Comparison of ENCODE assay signal across 16 cellular contexts in the genomic region with DNA sequence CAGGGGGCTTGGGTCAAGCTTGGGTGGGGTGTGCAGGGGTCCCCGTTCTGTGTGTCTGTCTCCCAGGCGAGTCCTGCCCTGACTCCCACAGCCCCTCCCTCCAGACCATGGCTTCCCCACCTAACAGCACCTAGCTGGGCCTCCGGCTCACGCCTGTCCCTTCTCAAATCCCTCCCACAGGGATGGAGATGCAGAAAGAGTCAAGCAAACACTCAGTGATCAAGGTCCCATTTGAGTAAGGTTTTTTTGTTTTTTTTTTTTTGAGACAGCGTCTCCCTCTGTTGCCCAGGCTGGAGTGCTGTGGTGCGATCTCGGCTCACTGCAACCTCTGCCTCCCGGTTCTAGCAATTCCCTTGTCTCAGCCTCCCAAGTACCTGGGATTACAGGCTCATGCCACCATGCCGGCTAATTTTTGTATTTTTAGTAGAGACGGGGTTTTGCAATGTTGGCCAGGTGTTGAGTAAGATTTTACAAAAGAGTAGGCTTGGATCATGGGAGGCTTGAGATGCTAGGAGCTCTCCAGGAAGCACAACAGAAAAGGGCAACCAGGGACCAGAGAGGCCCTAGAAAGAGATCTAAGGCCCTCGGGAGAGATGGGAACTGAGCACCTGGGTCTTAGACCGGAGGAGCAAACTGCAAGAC. TPM values are rescaled to one million over a fixed set of nuclear protein-coding genes. Genes with fewer than 3 reads are reported as not detected.
DNase-seq lines count a peak whose midpoint lies in the region; ATAC-seq and TF ChIP-seq lines count a peak whose summit lies in the region.
"Had no signal": no experiment of that assay in that cellular context is flagged by ENCODE, and none has a peak within 500 bp of the region (broad histone marks: within the 10 kb centered on the region; RNA-seq: fewer than 3 reads in every experiment).

No MANE protein-coding gene starts in this region.

- POLR2A ChIA-PET in activated CD8-positive, alpha-beta T cell treated with anti-CD3 and anti-CD28 coated beads, Interleukin-2, amount 10 ng/mL, durations not matched to agents 7 days and 5 days (lab: Charles Lee): interaction anchor here (0.5 kb wide), 1 partner anchor 116 kb away, joined by 3 read pairs; no protein-coding TSS in a partner anchor

- intact Hi-C loops in activated CD4-positive, alpha-beta T cell treated with anti-CD3 and anti-CD28 coated beads, Interleukin-2, amount 10 ng/mL, durations not matched to agents 24 days and 14 days (cut with micrococcal nuclease): no loop called here
- intact Hi-C loops in natural killer cell (cut with micrococcal nuclease): loop anchor here (5.0 kb wide), 1 partner anchor 36 kb away; no protein-coding TSS in a partner anchor

- H3K4me1 Mint-ChIP-seq in activated CD4-positive, alpha-beta T cell treated with anti-CD3 and anti-CD28 coated beads, Interleukin-2, amount 10 ng/mL, durations not matched to agents 24 days and 14 days: peaks cover 36% of the 10 kb centered on the region
- H3K4me1 Mint-ChIP-seq in activated CD8-positive, alpha-beta T cell treated with anti-CD3 and anti-CD28 coated beads, Interleukin-2, amount 10 ng/mL, durations not matched to agents 7 days and 5 days (ENCODE audit: low read depth): peaks cover 43% of the 10 kb centered on the region
- H3K4me1 Mint-ChIP-seq in natural killer cell: peaks cover 12 to 47% of the 10 kb centered on the region in 2 donors
- H3K4me1 Mint-ChIP-seq in endothelial cell (ENCODE audit: unreplicated experiment): peaks cover 11% of the 10 kb centered on the region

- H3K27ac Mint-ChIP-seq in activated CD4-positive, alpha-beta T cell treated with anti-CD3 and anti-CD28 coated beads, Interleukin-2, amount 10 ng/mL, durations not matched to agents 24 days and 14 days: peak overlapping the region; percentile 10
- peak overlapping the region; percentile 39 for H3K27ac Mint-ChIP-seq in activated CD8-positive, alpha-beta T cell treated with anti-CD3 and anti-CD28 coated beads, Interleukin-2, amount 10 ng/mL, durations not matched to agents 7 days and 5 days
- H3K27ac Mint-ChIP-seq in natural killer cell: peak overlapping the region; percentile 76 to 79
- no peak overlapping the region for H3K27ac Mint-ChIP-seq in endothelial cell (ENCODE audit: unreplicated experiment)
- H3K27ac Mint-ChIP-seq: mesothelial cell of epicardium had no signal

- H3K4me3 Mint-ChIP-seq in activated CD4-positive, alpha-beta T cell treated with anti-CD3 and anti-CD28 coated beads, Interleukin-2, amount 10 ng/mL, durations not matched to agents 24 days and 14 days: no peak overlapping the region
- no peak overlapping the region for H3K4me3 Mint-ChIP-seq in activated CD8-positive, alpha-beta T cell treated with anti-CD3 and anti-CD28 coated beads, Interleukin-2, amount 10 ng/mL, durations not matched to agents 7 days and 5 days
- no peak overlapping the region for H3K4me3 Mint-ChIP-seq in natural killer cell
- no peak overlapping the region for H3K4me3 Mint-ChIP-seq in endothelial cell (ENCODE audit: unreplicated experiment)
- H3K4me3 Mint-ChIP-seq: mesothelial cell of epicardium, T-helper 17 cell had no signal

- CTCF ChIA-PET in activated CD8-positive, alpha-beta T cell treated with anti-CD3 and anti-CD28 coated beads, Interleukin-2, amount 10 ng/mL, durations not matched to agents 7 days and 5 days (lab: Charles Lee): no interaction called here

- no peak for TF ChIP-seq CTCF in natural killer cell (IDR thresholded peaks at IDR 0.05)
- no peak for TF ChIP-seq CTCF in endothelial cell (IDR thresholded peaks at IDR 0.05; ENCODE audit: unreplicated experiment)

- H3K9me3 Mint-ChIP-seq in activated CD4-positive, alpha-beta T cell treated with anti-CD3 and anti-CD28 coated beads, Interleukin-2, amount 10 ng/mL, durations not matched to agents 24 days and 14 days: no peaks in the 10 kb centered on the region
- no peaks in the 10 kb centered on the region for H3K9me3 Mint-ChIP-seq in activated CD8-positive, alpha-beta T cell treated with anti-CD3 and anti-CD28 coated beads, Interleukin-2, amount 10 ng/mL, durations not matched to agents 7 days and 5 days (ENCODE audit: insufficient read depth)
- H3K9me3 Mint-ChIP-seq in natural killer cell: no peaks in the 10 kb centered on the region
- H3K9me3 Mint-ChIP-seq in endothelial cell (ENCODE audit: unreplicated experiment): no peaks in the 10 kb centered on the region
- H3K9me3 Mint-ChIP-seq: mesothelial cell of epicardium had no signal

- no peaks in the 10 kb centered on the region for H3K27me3 Mint-ChIP-seq in activated CD4-positive, alpha-beta T cell treated with anti-CD3 and anti-CD28 coated beads, Interleukin-2, amount 10 ng/mL, durations not matched to agents 24 days and 14 days
- H3K27me3 Mint-ChIP-seq in activated CD8-positive, alpha-beta T cell treated with anti-CD3 and anti-CD28 coated beads, Interleukin-2, amount 10 ng/mL, durations not matched to agents 7 days and 5 days (ENCODE audit: low read depth): no peaks in the 10 kb centered on the region
- H3K27me3 Mint-ChIP-seq in natural killer cell (ENCODE audit: low read depth in 2 of 2) (no peaks in the 10 kb centered on the region), endothelial cell (ENCODE audit: unreplicated experiment) (peaks cover 4% of the 10 kb centered on the region)
- H3K27me3 Mint-ChIP-seq: T-helper 17 cell had no signal

- H3K36me3 Mint-ChIP-seq in activated CD4-positive, alpha-beta T cell treated with anti-CD3 and anti-CD28 coated beads, Interleukin-2, amount 10 ng/mL, durations not matched to agents 24 days and 14 days (ENCODE audit: low read depth): peaks cover 43% of the 10 kb centered on the region
- H3K36me3 Mint-ChIP-seq in activated CD8-positive, alpha-beta T cell treated with anti-CD3 and anti-CD28 coated beads, Interleukin-2, amount 10 ng/mL, durations not matched to agents 7 days and 5 days (ENCODE audit: low read depth): peaks cover 45% of the 10 kb centered on the region
- H3K36me3 Mint-ChIP-seq in natural killer cell: no peaks in the 10 kb centered on the region
- peaks cover 3% of the 10 kb centered on the region for H3K36me3 Mint-ChIP-seq in endothelial cell (ENCODE audit: low read depth, unreplicated experiment)

- ATAC-seq in activated CD8-positive, alpha-beta T cell treated with anti-CD3 and anti-CD28 coated beads, Interleukin-2, amount 10 ng/mL, durations not matched to agents 7 days and 5 days: no peak
- no peak for ATAC-seq in natural killer cell
- ATAC-seq: A549, T-helper 17 cell had no signal

- DNase-seq in activated CD4-positive, alpha-beta T cell treated with anti-CD3 and anti-CD28 coated beads, Interleukin-2, amount 10 ng/mL, durations not matched to agents 24 days and 14 days: no peak
- no peak for DNase-seq in activated CD4-positive, alpha-beta T cell treated with anti-CD3 and anti-CD28 coated beads for 1 hour
- no peak for DNase-seq in activated CD8-positive, alpha-beta T cell treated with anti-CD3 and anti-CD28 coated beads, Interleukin-2, amount 10 ng/mL, durations not matched to agents 7 days and 5 days
- DNase-seq in natural killer cell (no peak), DMS 273 treated with DMSO at 0.1 percent for 48 hours (lab: John Stamatoyannopoulos, UW) (no peak), endothelial cell (ENCODE audit: low spot score) (no peak)
- DNase-seq: DMS79 treated with DMSO at 0.1 percent for 48 hours; effector memory CD4-positive, alpha-beta T cell; HCEC 1CT; kidney glomerular epithelial cell; NCI-H1694; retina; SHP77; T-helper 17 cell had no signal

RNA-seq across cellular contexts. Expression of gene APOBEC3D, which starts 5.7 kb away (rescaled TPM):
- total RNA-seq in activated CD4-positive, alpha-beta T cell treated with anti-CD3 and anti-CD28 coated beads, Interleukin-2, amount 10 ng/mL, durations not matched to agents 24 days and 14 days: 26.2 and 26.7 TPM in 2 replicates
- 10 to 100 TPM; 49.1 to 51.5 TPM for total RNA-seq in activated CD8-positive, alpha-beta T cell treated with anti-CD3 and anti-CD28 coated beads, Interleukin-2, amount 10 ng/mL, durations not matched to agents 7 days and 5 days
- total RNA-seq in natural killer cell (10 to 100 TPM; 33.0 to 46.8 (median 37.9) TPM), endothelial cell (ENCODE audit: unreplicated experiment) (6.5 TPM)

RNA-seq across cellular contexts. Expression of gene APOBEC3C, which starts 12.6 kb away (rescaled TPM):
- total RNA-seq in activated CD4-positive, alpha-beta T cell treated with anti-CD3 and anti-CD28 coated beads, Interleukin-2, amount 10 ng/mL, durations not matched to agents 24 days and 14 days: 73.6 and 74.8 TPM in 2 replicates
- total RNA-seq in activated CD8-positive, alpha-beta T cell treated with anti-CD3 and anti-CD28 coated beads, Interleukin-2, amount 10 ng/mL, durations not matched to agents 7 days and 5 days: 100 to 1,000 TPM; 138 to 147 TPM
- total RNA-seq in natural killer cell (100 to 1,000 TPM; 144 to 168 (median 155) TPM), endothelial cell (ENCODE audit: unreplicated experiment) (10.9 TPM)

RNA-seq across cellular contexts. Expression of gene APOBEC3F, which starts 14.0 kb away (rescaled TPM):
- total RNA-seq in activated CD4-positive, alpha-beta T cell treated with anti-CD3 and anti-CD28 coated beads, Interleukin-2, amount 10 ng/mL, durations not matched to agents 24 days and 14 days: 16.9 and 19.8 TPM in 2 replicates
- total RNA-seq in activated CD8-positive, alpha-beta T cell treated with anti-CD3 and anti-CD28 coated beads, Interleukin-2, amount 10 ng/mL, durations not matched to agents 7 days and 5 days: 10 to 100 TPM; 43.1 to 48.8 TPM
- total RNA-seq in natural killer cell: 10 to 100 TPM; 30.1 to 54.4 (median 41.0) TPM
- 21.1 TPM for total RNA-seq in endothelial cell (ENCODE audit: unreplicated experiment)

RNA-seq across cellular contexts. Expression of gene APOBEC3B, which starts 44.5 kb away (rescaled TPM):
- 25.4 and 26.1 TPM in 2 replicates for total RNA-seq in activated CD4-positive, alpha-beta T cell treated with anti-CD3 and anti-CD28 coated beads, Interleukin-2, amount 10 ng/mL, durations not matched to agents 24 days and 14 days
- 10 to 100 TPM; 12.1 to 13.3 TPM for total RNA-seq in activated CD8-positive, alpha-beta T cell treated with anti-CD3 and anti-CD28 coated beads, Interleukin-2, amount 10 ng/mL, durations not matched to agents 7 days and 5 days
- total RNA-seq in natural killer cell (1 to 10 TPM; 1.7 to 2.3 (median 2.2) TPM), endothelial cell (ENCODE audit: unreplicated experiment) (1.0 TPM)

RNA-seq across cellular contexts. Expression of gene APOBEC3G, which starts 50.4 kb away (rescaled TPM):
- 47.2 and 48.5 TPM in 2 replicates for total RNA-seq in activated CD4-positive, alpha-beta T cell treated with anti-CD3 and anti-CD28 coated beads, Interleukin-2, amount 10 ng/mL, durations not matched to agents 24 days and 14 days
- 100 to 1,000 TPM; 134 to 138 TPM for total RNA-seq in activated CD8-positive, alpha-beta T cell treated with anti-CD3 and anti-CD28 coated beads, Interleukin-2, amount 10 ng/mL, durations not matched to agents 7 days and 5 days
- total RNA-seq in natural killer cell: 100 to 1,000 TPM; 168 to 308 (median 237) TPM
- 9.0 TPM for total RNA-seq in endothelial cell (ENCODE audit: unreplicated experiment)
